Comparison of ENCODE assay signal across 8 cellular contexts in the genomic region with DNA sequence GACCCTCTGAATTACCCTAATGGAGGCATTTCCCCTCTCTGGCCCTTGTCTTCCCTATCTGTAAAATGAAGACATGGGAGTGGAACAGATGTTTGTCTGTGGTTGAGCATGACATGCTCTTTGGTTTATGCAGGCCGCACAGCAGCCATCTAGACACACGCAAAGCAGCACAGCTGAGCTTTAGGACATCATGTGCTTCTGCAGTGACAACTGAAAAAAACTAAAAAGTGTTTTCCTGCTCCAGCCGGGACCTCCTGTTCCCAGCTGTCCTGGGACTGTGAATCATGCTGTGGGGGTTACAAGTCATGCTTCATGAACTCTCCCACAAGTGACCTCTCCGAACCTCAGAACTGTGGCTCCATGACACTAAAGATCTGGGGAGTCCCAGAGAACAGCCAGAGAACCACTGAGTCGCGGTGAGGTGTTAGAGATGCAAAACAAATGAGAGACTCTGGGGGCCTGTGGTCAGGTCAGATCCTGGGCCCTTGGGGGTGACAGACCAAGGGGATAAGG. TPM values are rescaled to one million over a fixed set of nuclear protein-coding genes. Genes with fewer than 3 reads are reported as not detected.
DNase-seq lines count a peak whose midpoint lies in the region; ATAC-seq lines count a peak whose summit lies in the region.

No MANE protein-coding gene starts in this region.

- no peaks in the 10 kb centered on the region for H3K36me3 Mint-ChIP-seq in CD4-positive, CD25-positive, alpha-beta regulatory T cell
- H3K36me3 Mint-ChIP-seq in activated T-helper 1 cell treated with anti-CD3 and anti-CD28 coated beads, Interleukin-12 subunit alpha, Interleukin-12 subunit beta, Interleukin-2, Interleukin-4 antibody, amounts not matched to agents 30 ng/mL and 10 ng/mL and 1 ng/mL, durations not matched to agents 14 hours and 24 hours and 36 hours (ENCODE audit: low read depth): peaks cover 5% of the 10 kb centered on the region

- intact Hi-C loops in activated T-helper 1 cell treated with anti-CD3 and anti-CD28 coated beads, Interleukin-12 subunit alpha, Interleukin-12 subunit beta, Interleukin-2, Interleukin-4 antibody, amounts not matched to agents 30 ng/mL and 10 ng/mL and 1 ng/mL, durations not matched to agents 14 hours and 24 hours and 36 hours (cut with micrococcal nuclease): loop anchor here (1.0 to 5.0 kb wide), 3 partner anchors 67 to 368 kb away; a partner anchor contains a TSS

- no peak overlapping the region for H3K27ac ChIP-seq in CD4-positive, CD25-positive, alpha-beta regulatory T cell (ENCODE audit: insufficient read depth, low read length, poor library complexity, severe bottlenecking)
- no peak overlapping the region for H3K27ac ChIP-seq in iPS-20b (ENCODE audit: low read length)
- peak overlapping the region; percentile 58 for H3K27ac ChIP-seq in substantia nigra (ENCODE audit: low read depth, low read length, poor library complexity, severe bottlenecking)

- ATAC-seq in CD4-positive, CD25-positive, alpha-beta regulatory T cell (ENCODE audit: low read depth in 2 of 2): no peak
- ATAC-seq in GM19395 (IDR thresholded peaks at IDR 0.05; ENCODE audit: unreplicated experiment): peak; percentile 53
- peak; percentile 62 for ATAC-seq in HG03378 (IDR thresholded peaks at IDR 0.05; ENCODE audit: unreplicated experiment)

- peak overlapping the region; percentile 52; the same call in 1 of the 2 replicates for H3K9ac ChIP-seq in iPS-20b (ENCODE audit: low read depth, low read length)

- no peaks in the 10 kb centered on the region for H3K27me3 ChIP-seq in CD4-positive, CD25-positive, alpha-beta regulatory T cell (ENCODE audit: control insufficient read depth, insufficient read depth, low read length)
- peaks cover 47% of the 10 kb centered on the region for H3K27me3 ChIP-seq in iPS-20b (ENCODE audit: insufficient read depth, low read length)

- peaks cover 39% of the 10 kb centered on the region for H3K4me1 ChIP-seq in CD4-positive, CD25-positive, alpha-beta regulatory T cell (ENCODE audit: control insufficient read depth, insufficient read depth, low read length, poor library complexity, severe bottlenecking)
- H3K4me1 ChIP-seq in iPS-20b (ENCODE audit: insufficient read depth, low read length): peaks cover 42% of the 10 kb centered on the region

- no peaks in the 10 kb centered on the region for H3K9me3 ChIP-seq in CD4-positive, CD25-positive, alpha-beta regulatory T cell (ENCODE audit: control insufficient read depth in 2 of 2, low read length in 2 of 2)
- H3K9me3 ChIP-seq in iPS-20b (ENCODE audit: insufficient read depth, low read depth, low read length): no peaks in the 10 kb centered on the region

- DNase-seq in CD4-positive, CD25-positive, alpha-beta regulatory T cell: peak in 1 of 3 donors; percentile 24
- peak; percentile 19 for DNase-seq in activated T-helper 1 cell treated with anti-CD3 and anti-CD28 coated beads, Interleukin-12 subunit alpha, Interleukin-12 subunit beta, Interleukin-2, Interleukin-4 antibody, amounts not matched to agents 30 ng/mL and 10 ng/mL and 1 ng/mL, durations not matched to agents 14 hours and 24 hours and 36 hours (ENCODE audit: low spot score)
- no peak for DNase-seq in substantia nigra (lab: John Stamatoyannopoulos, UW)
- no peak for DNase-seq in KG1 (lab: John Stamatoyannopoulos, UW)
- DNase-seq in D341Med (ENCODE audit: low spot score): no peak

- peaks cover 17% of the 10 kb centered on the region for H3K27me3 Mint-ChIP-seq in CD4-positive, CD25-positive, alpha-beta regulatory T cell
- peaks cover 2% of the 10 kb centered on the region for H3K27me3 Mint-ChIP-seq in activated T-helper 1 cell treated with anti-CD3 and anti-CD28 coated beads, Interleukin-12 subunit alpha, Interleukin-12 subunit beta, Interleukin-2, Interleukin-4 antibody, amounts not matched to agents 30 ng/mL and 10 ng/mL and 1 ng/mL, durations not matched to agents 14 hours and 24 hours and 36 hours (ENCODE audit: insufficient read depth)

- H3K36me3 ChIP-seq in CD4-positive, CD25-positive, alpha-beta regulatory T cell (ENCODE audit: control insufficient read depth, insufficient read depth, low read length): no peaks in the 10 kb centered on the region
- H3K36me3 ChIP-seq in iPS-20b (ENCODE audit: insufficient read depth, low read depth, low read length): no peaks in the 10 kb centered on the region; the same call in 1 of the 2 replicates

- H3K27ac Mint-ChIP-seq in CD4-positive, CD25-positive, alpha-beta regulatory T cell: peak overlapping the region; percentile 65 to 91 (median 67)
- peak overlapping the region; percentile 83 for H3K27ac Mint-ChIP-seq in activated T-helper 1 cell treated with anti-CD3 and anti-CD28 coated beads, Interleukin-12 subunit alpha, Interleukin-12 subunit beta, Interleukin-2, Interleukin-4 antibody, amounts not matched to agents 30 ng/mL and 10 ng/mL and 1 ng/mL, durations not matched to agents 14 hours and 24 hours and 36 hours

- H3K4me3 ChIP-seq in CD4-positive, CD25-positive, alpha-beta regulatory T cell (ENCODE audit: low read depth, low read length): no peak overlapping the region
- peak overlapping the region; percentile 77 for H3K4me3 ChIP-seq in iPS-20b (ENCODE audit: low read length)

- peaks cover 26 to 70% (median 35%) of the 10 kb centered on the region in 4 donors for H3K4me1 Mint-ChIP-seq in CD4-positive, CD25-positive, alpha-beta regulatory T cell
- peaks cover 66% of the 10 kb centered on the region for H3K4me1 Mint-ChIP-seq in activated T-helper 1 cell treated with anti-CD3 and anti-CD28 coated beads, Interleukin-12 subunit alpha, Interleukin-12 subunit beta, Interleukin-2, Interleukin-4 antibody, amounts not matched to agents 30 ng/mL and 10 ng/mL and 1 ng/mL, durations not matched to agents 14 hours and 24 hours and 36 hours (ENCODE audit: low read depth)

- no peaks in the 10 kb centered on the region for H3K9me3 Mint-ChIP-seq in CD4-positive, CD25-positive, alpha-beta regulatory T cell
- no peaks in the 10 kb centered on the region for H3K9me3 Mint-ChIP-seq in activated T-helper 1 cell treated with anti-CD3 and anti-CD28 coated beads, Interleukin-12 subunit alpha, Interleukin-12 subunit beta, Interleukin-2, Interleukin-4 antibody, amounts not matched to agents 30 ng/mL and 10 ng/mL and 1 ng/mL, durations not matched to agents 14 hours and 24 hours and 36 hours

- H3K4me3 Mint-ChIP-seq in CD4-positive, CD25-positive, alpha-beta regulatory T cell: peak overlapping the region; percentile 4 to 73 (median 70)
- peak overlapping the region; percentile 100 for H3K4me3 Mint-ChIP-seq in activated T-helper 1 cell treated with anti-CD3 and anti-CD28 coated beads, Interleukin-12 subunit alpha, Interleukin-12 subunit beta, Interleukin-2, Interleukin-4 antibody, amounts not matched to agents 30 ng/mL and 10 ng/mL and 1 ng/mL, durations not matched to agents 14 hours and 24 hours and 36 hours

RNA-seq across cellular contexts. Expression of a gene that starts 1.7 kb away (rescaled TPM):
- 3.8 TPM for total RNA-seq in CD4-positive, CD25-positive, alpha-beta regulatory T cell
- polyA plus RNA-seq in CD4-positive, CD25-positive, alpha-beta regulatory T cell: 10 to 100 TPM in 1 of 4 donors, 1 to 10 TPM in 3; 3.7 to 12.2 (median 7.6) TPM
- 12.8 and 13.4 TPM in 2 replicates for total RNA-seq in activated T-helper 1 cell treated with anti-CD3 and anti-CD28 coated beads, Interleukin-12 subunit alpha, Interleukin-12 subunit beta, Interleukin-2, Interleukin-4 antibody, amounts not matched to agents 30 ng/mL and 10 ng/mL and 1 ng/mL, durations not matched to agents 14 hours and 24 hours and 36 hours

RNA-seq across cellular contexts. Expression of a gene that starts 21.4 kb away (rescaled TPM):
- total RNA-seq in CD4-positive, CD25-positive, alpha-beta regulatory T cell: 85.8 TPM
- polyA plus RNA-seq in CD4-positive, CD25-positive, alpha-beta regulatory T cell: 10 to 100 TPM in 2 of 4 donors, 1 to 10 TPM in 2; 7.7 to 12.3 (median 9.5) TPM
- 42.3 and 46.4 TPM in 2 replicates for total RNA-seq in activated T-helper 1 cell treated with anti-CD3 and anti-CD28 coated beads, Interleukin-12 subunit alpha, Interleukin-12 subunit beta, Interleukin-2, Interleukin-4 antibody, amounts not matched to agents 30 ng/mL and 10 ng/mL and 1 ng/mL, durations not matched to agents 14 hours and 24 hours and 36 hours

Comparison
In these comparisons a context has a peak if more than half of its experiments do, and no peak if none do; other contexts are left out.
1. ATAC-seq: peak in GM19395 (single experiment) and HG03378 (single experiment); none in CD4-positive, CD25-positive, alpha-beta regulatory T cell (0 of 2).